ENCODE assay signal across 8 cellular contexts in genomic region chr19:14517840-14518505, GRCh38. TPM values are rescaled to one million over a fixed set of nuclear protein-coding genes. Genes with fewer than 3 reads are reported as not detected.
DNase-seq lines count a peak whose midpoint lies in the region; ATAC-seq and TF ChIP-seq lines count a peak whose summit lies in the region.

TSS of gene DNAJB1 (minus strand) at chr19:14518397. CDS start at chr19:14518349, 48 bp downstream.

- H3K27me3 ChIP-seq in hepatocyte, result no peaks in the 10 kb centered on the region
- no peaks in the 10 kb centered on the region for H3K27me3 ChIP-seq in rectal smooth muscle tissue (ENCODE audit: control insufficient read depth, insufficient read depth, low read length)

- peaks cover 38% of the 10 kb centered on the region for H4K20me1 ChIP-seq in hepatocyte (ENCODE audit: insufficient read depth, poor library complexity, severe bottlenecking)

- no peaks in the 10 kb centered on the region for H3K9me2 ChIP-seq in hepatocyte (replicated peaks; ENCODE audit: insufficient read depth)

- H3K9me3 ChIP-seq in hepatocyte (ENCODE audit: low read depth), result no peaks in the 10 kb centered on the region

- WGBS in hepatocyte (ENCODE audit: low lambda C conversion rate, missing lambda C conversion rate), result 1% methylated on average over 27 of the region's 82 CpGs

- H3K36me3 ChIP-seq in hepatocyte (replicated peaks; ENCODE audit: insufficient read depth, low read depth) (peaks cover 6% of the 10 kb centered on the region), rectal smooth muscle tissue (ENCODE audit: control insufficient read depth, insufficient read depth, low read length) (peaks cover 17% of the 10 kb centered on the region)

- H3K4me2 ChIP-seq in hepatocyte, result peak within 1 kb of the TSS; percentile 96

- peaks cover 39% of the 10 kb centered on the region for H3K79me2 ChIP-seq in hepatocyte

- ATAC-seq in GM21423 (IDR thresholded peaks at IDR 0.05; ENCODE audit: unreplicated experiment), result peak; percentile 61

- H3K9ac ChIP-seq in rectal smooth muscle tissue (ENCODE audit: low read length), result peak within 1 kb of the TSS; percentile 71

- H3K4me1 ChIP-seq in hepatocyte (ENCODE audit: insufficient read depth) (peaks cover 27% of the 10 kb centered on the region), rectal smooth muscle tissue (ENCODE audit: control insufficient read depth, insufficient read depth, low read length) (peaks cover 3% of the 10 kb centered on the region)

- H3K4me3 ChIP-seq in hepatocyte, result peak within 1 kb of the TSS; percentile 93
- H3K4me3 ChIP-seq in rectal smooth muscle tissue (ENCODE audit: low read length), result peak within 1 kb of the TSS; percentile 79

- TF ChIP-seq CTCF in hepatocyte (IDR thresholded peaks at IDR 0.05; ENCODE audit: poor library complexity), result no peak

- DNase-seq in GM03348 (ENCODE audit: low spot score) (peak; percentile 95), HUDEP-2 (lab: John Stamatoyannopoulos, UW; ENCODE audit: unreplicated experiment in 76 of 76) (peak in 68 of 76 experiments; percentile 20 to 88 (median 74)), SKM-1 treated with dmso at 0.1 percent for 144 hours (lab: John Stamatoyannopoulos, UW; ENCODE audit: unreplicated experiment) (peak; percentile 48), astrocyte of the hippocampus (ENCODE audit: low read depth, low spot score) (peak; percentile 90), hepatocyte (ENCODE audit: low spot score) (peak; percentile 92), OCI-M2 (lab: John Stamatoyannopoulos, UW; ENCODE audit: unreplicated experiment) (no peak)

- peak within 1 kb of the TSS; percentile 45 for H2AFZ ChIP-seq in hepatocyte

- H3K27ac ChIP-seq in hepatocyte (peak within 1 kb of the TSS; percentile 99), rectal smooth muscle tissue (ENCODE audit: low read depth, low read length) (peak within 1 kb of the TSS; percentile 92)

RNA-seq across cellular contexts. Expression of gene DNAJB1, which starts in this region (rescaled TPM):
- total RNA-seq in hepatocyte, result 104 and 112 TPM in 2 replicates
- polyA plus RNA-seq in hepatocyte, result 179 and 185 TPM in 2 replicates
